ENCODE assay signal across 9 cellular contexts in the genomic region with DNA sequence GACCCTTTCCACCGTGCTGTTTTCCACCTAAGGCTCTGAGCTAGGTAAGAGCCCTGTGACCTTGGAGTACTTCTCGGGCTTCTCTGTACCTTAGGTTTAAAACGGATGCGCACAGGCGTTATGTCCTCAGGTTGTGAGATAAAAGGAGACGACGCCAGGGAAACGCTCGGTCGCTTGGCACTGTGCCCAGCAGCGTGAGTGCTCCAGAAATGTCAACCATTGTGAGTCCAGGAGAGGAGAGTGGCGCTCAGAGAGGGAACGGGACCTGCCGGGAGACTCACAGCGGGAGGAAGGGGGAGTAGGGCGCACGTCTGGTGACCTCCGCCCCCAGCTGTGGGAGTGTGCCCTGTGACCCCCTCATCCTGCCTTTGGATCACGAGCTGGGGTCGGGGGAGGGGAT. TPM values are rescaled to one million over a fixed set of nuclear protein-coding genes. Genes with fewer than 3 reads are reported as not detected.
DNase-seq lines count a peak whose midpoint lies in the region; ATAC-seq, FAIRE-seq and TF ChIP-seq lines count a peak whose summit lies in the region.
"Had no signal": no experiment of that assay in that cellular context is flagged by ENCODE, and none has a peak within 500 bp of the region (broad histone marks: within the 10 kb centered on the region; RNA-seq: fewer than 3 reads in every experiment).

No MANE protein-coding gene starts in this region.

- H3K36me3 Mint-ChIP-seq in mesothelial cell of epicardium = no peaks in the 10 kb centered on the region

- ATAC-seq in HG03432 (IDR thresholded peaks at IDR 0.05; ENCODE audit: unreplicated experiment) = no peak

- in situ Hi-C loops in KBM-7 (cut with MboI; ENCODE audit: low pct_unique_long_range_greater_than_20kb, low sequenced_read_pairs) = no loop called here

- no peak for FAIRE-seq in RCC 7860 (lab: Jason Lieb, UNC)
- FAIRE-seq: bronchial epithelial cell had no signal

- H3K4me1 Mint-ChIP-seq in mesothelial cell of epicardium = peaks cover 11% of the 10 kb centered on the region

- H3K9me3 Mint-ChIP-seq in mesothelial cell of epicardium = peaks cover 18% of the 10 kb centered on the region

- peak overlapping the region; percentile 81 for H3K4me3 Mint-ChIP-seq in mesothelial cell of epicardium

- DNase-seq in DMS153 (lab: John Stamatoyannopoulos, UW) (peak; percentile 70), NCI-H2029 (lab: John Stamatoyannopoulos, UW) (peak; percentile 89), cerebellar cortex (ENCODE audit: low spot score) (peak; percentile 72), mesothelial cell of epicardium (ENCODE audit: low spot score in 2 of 2, unreplicated experiment in 2 of 2) (peak in 1 of 2 experiments; percentile 67), RCC 7860 (ENCODE audit: low spot score) (no peak), AML-193 (lab: John Stamatoyannopoulos, UW) (no peak), KBM-7 (no peak)

- no peak for TF ChIP-seq CTCF in mesothelial cell of epicardium (IDR thresholded peaks at IDR 0.05; ENCODE audit: unreplicated experiment)

- H3K27me3 Mint-ChIP-seq in mesothelial cell of epicardium (ENCODE audit: low read depth) = peaks cover 45% of the 10 kb centered on the region

- H3K27ac Mint-ChIP-seq in mesothelial cell of epicardium = no peak overlapping the region

RNA-seq across cellular contexts. Expression of gene SCRT2, which starts 33.8 kb away (rescaled TPM):
- total RNA-seq in mesothelial cell of epicardium = not detected in 3 replicates
- total RNA-seq: bronchial epithelial cell had no signal

RNA-seq across cellular contexts. Expression of gene SRXN1, which starts 56.4 kb away (rescaled TPM):
- total RNA-seq in mesothelial cell of epicardium = 13.3 to 13.6 TPM (median 13.5 TPM) in 3 replicates

RNA-seq across cellular contexts. Expression of gene SLC52A3, which starts 58.9 kb away (rescaled TPM):
- total RNA-seq in mesothelial cell of epicardium = 0.25 to 0.36 TPM (median 0.29 TPM) in 3 replicates

Comparison
In these comparisons a context has a peak if more than half of its experiments do, and no peak if none do; other contexts are left out.
1. DNase-seq: peak in DMS153 (single experiment), NCI-H2029 (single experiment) and cerebellar cortex (single experiment); none in RCC 7860 (single experiment), AML-193 (0 of 2) and KBM-7 (single experiment).